ENCODE assay signal across 29 cellular contexts in the genomic region with DNA sequence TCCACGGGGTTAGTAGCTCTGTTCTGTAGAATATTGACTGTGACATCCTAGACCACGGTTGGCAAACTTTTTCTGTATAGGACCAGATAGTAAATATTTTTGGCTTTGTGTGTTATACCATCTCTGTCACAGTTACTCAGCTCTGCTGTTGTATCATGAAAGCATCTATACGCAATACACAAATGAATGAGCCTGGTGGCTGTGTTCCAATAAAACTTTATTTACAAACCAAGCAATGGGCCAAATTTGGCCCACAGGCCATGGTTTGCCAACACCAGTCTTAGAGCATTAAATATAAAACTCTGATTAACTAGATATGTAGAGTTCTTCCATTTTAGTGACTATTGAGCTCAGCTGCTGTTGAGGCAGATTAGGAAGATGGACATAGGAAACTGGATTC.
"Had no signal": no experiment of that assay in that cellular context is flagged by ENCODE, and none has a peak within 500 bp of the region (broad histone marks: within the 10 kb centered on the region; RNA-seq: fewer than 3 reads in every experiment).

No MANE protein-coding gene starts in this region.

- H3K4me1 Mint-ChIP-seq: natural killer cell; nephron; neural progenitor cell; stimulated activated effector memory CD8-positive, alpha-beta T cell treated with anti-CD3 and anti-CD28 coated beads, Interleukin-12 subunit alpha, Interleukin-12 subunit beta, amount 100 ng/mL, for 72 hours; stimulated activated naive CD8-positive, alpha-beta T cell treated with anti-CD3 and anti-CD28 coated beads, Interleukin-15, amount 100 ng/mL, for 72 hours had no signal

- H3K79me2 ChIP-seq: parathyroid adenoma had no signal

- H3K27me3 Mint-ChIP-seq: progenitor cell of endocrine pancreas; stimulated activated naive CD8-positive, alpha-beta T cell treated with anti-CD3 and anti-CD28 coated beads, Interleukin-15, amount 100 ng/mL, for 72 hours; type B pancreatic cell had no signal

- ATAC-seq: natural killer cell; psoas muscle; right cardiac atrium; right lobe of liver; stimulated activated effector memory CD8-positive, alpha-beta T cell treated with anti-CD3 and anti-CD28 coated beads, Interleukin-12 subunit alpha, Interleukin-12 subunit beta, amount 100 ng/mL, for 72 hours; stimulated activated naive CD8-positive, alpha-beta T cell treated with anti-CD3 and anti-CD28 coated beads, Interleukin-15, amount 100 ng/mL, for 72 hours; stimulated activated naive CD8-positive, alpha-beta T cell treated with anti-CD3 and anti-CD28 coated beads, Interleukin-15, Interleukin-2, amounts not matched to agents 100 U/mL and 50 U/mL, for 24 hours had no signal

- DNase-seq: natural killer cell; occipital lobe; ovary; posterior cingulate gyrus; psoas muscle; right cardiac atrium; right lobe of liver; sigmoid colon; small intestine; stimulated activated CD4-positive, alpha-beta T cell treated with anti-CD3 and anti-CD28 coated beads, Interleukin-15, amount 100 ng/mL, for 24 hours; stimulated activated CD4-positive, alpha-beta T cell treated with anti-CD3 and anti-CD28 coated beads, Interleukin-2, amount 100 ng/mL, for 24 hours; stimulated activated CD4-positive, alpha-beta T cell treated with anti-CD3 and anti-CD28 coated beads, Interleukin-2, amount 100 ng/mL, for 48 hours; stimulated activated CD4-positive, alpha-beta T cell treated with anti-CD3 and anti-CD28 coated beads, Interleukin-4, amount 100 ng/mL, for 24 hours; stimulated activated naive CD4-positive, alpha-beta T cell; stimulated activated naive CD8-positive, alpha-beta T cell treated with anti-CD3 and anti-CD28 coated beads, Interleukin-15, amount 100 ng/mL, for 72 hours; stimulated activated naive CD8-positive, alpha-beta T cell treated with anti-CD3 and anti-CD28 coated beads, Interleukin-15, Interleukin-2, amounts not matched to agents 100 U/mL and 50 U/mL, for 24 hours; substantia nigra; testis; tibial artery; transverse colon had no signal

- H3K9me3 Mint-ChIP-seq: natural killer cell; nephron; neural progenitor cell; stimulated activated effector memory CD8-positive, alpha-beta T cell treated with anti-CD3 and anti-CD28 coated beads, Interleukin-12 subunit alpha, Interleukin-12 subunit beta, amount 100 ng/mL, for 72 hours; type B pancreatic cell had no signal

- H3K4me3 Mint-ChIP-seq: natural killer cell; nephron; neural progenitor cell; stimulated activated effector memory CD8-positive, alpha-beta T cell treated with anti-CD3 and anti-CD28 coated beads, Interleukin-12 subunit alpha, Interleukin-12 subunit beta, amount 100 ng/mL, for 72 hours; stimulated activated naive CD8-positive, alpha-beta T cell treated with anti-CD3 and anti-CD28 coated beads, Interleukin-15, amount 100 ng/mL, for 72 hours; type B pancreatic cell had no signal

- H3K27ac Mint-ChIP-seq: natural killer cell; nephron; neural progenitor cell; stimulated activated effector memory CD8-positive, alpha-beta T cell treated with anti-CD3 and anti-CD28 coated beads, Interleukin-12 subunit alpha, Interleukin-12 subunit beta, amount 100 ng/mL, for 72 hours; stimulated activated naive CD8-positive, alpha-beta T cell treated with anti-CD3 and anti-CD28 coated beads, Interleukin-15, amount 100 ng/mL, for 72 hours; type B pancreatic cell had no signal

- H3K27me3 ChIP-seq: neural progenitor cell, ovary, right lobe of liver, sigmoid colon, suprapubic skin, testis, tibial artery, transverse colon, vagina had no signal

- FAIRE-seq: small intestine, urothelium cell line had no signal

- H3K4me3 ChIP-seq: neural progenitor cell, ovary, psoas muscle, right lobe of liver, sigmoid colon, suprapubic skin, testis, tibial artery, transverse colon, vagina had no signal

- H3K9ac ChIP-seq: neural progenitor cell, parathyroid adenoma had no signal

- H3K9me3 ChIP-seq: ovary, psoas muscle, right lobe of liver, sigmoid colon, suprapubic skin, testis, tibial artery, transverse colon, vagina had no signal

- H3K27ac ChIP-seq: neural progenitor cell, ovary, parathyroid adenoma, psoas muscle, right lobe of liver, sigmoid colon, suprapubic skin, testis, tibial artery, transverse colon, vagina had no signal

- H2AFZ ChIP-seq: neural progenitor cell, parathyroid adenoma had no signal

- H3K4me1 ChIP-seq: neural progenitor cell, right lobe of liver, sigmoid colon, suprapubic skin, testis, tibial artery, transverse colon, vagina had no signal

- H3K4me2 ChIP-seq: neural progenitor cell had no signal

- H3K36me3 ChIP-seq: ovary, right lobe of liver, suprapubic skin, vagina had no signal
